23 cellular contexts compared by ENCODE assay signal in genomic region chr19:43610493-43610892, GRCh38. TPM values are rescaled to one million over a fixed set of nuclear protein-coding genes. Genes with fewer than 3 reads are reported as not detected.
DNase-seq lines count a peak whose midpoint lies in the region; ATAC-seq and TF ChIP-seq lines count a peak whose summit lies in the region.
"Had no signal": no experiment of that assay in that cellular context is flagged by ENCODE, and none has a peak within 500 bp of the region (broad histone marks: within the 10 kb centered on the region; RNA-seq: fewer than 3 reads in every experiment).

No MANE protein-coding gene starts in this region.

- DNase-seq in CD8-positive, alpha-beta T cell, result no peak
- peak; percentile 59 for DNase-seq in M059J (ENCODE audit: low read depth)
- DNase-seq in brain microvascular endothelial cell, result peak; percentile 57
- DNase-seq in neural crest cell (ENCODE audit: low read depth, low spot score), result no peak
- DNase-seq in head of caudate nucleus, result no peak
- DNase-seq: activated CD4-positive, alpha-beta T cell treated with anti-CD3 and anti-CD28 coated beads, Interleukin-2, amount 50 U/mL, for 1 hour; activated T-cell treated with anti-CD3 and anti-CD28 coated beads, Interleukin-2, amount 50 U/mL, for 4 hours; amniotic stem cell; BE2C; dermis blood vessel endothelial cell; DMS 273 treated with DMSO at 0.1 percent for 48 hours; GM23248; left ventricle myocardium inferior; NCI-H1105; NCI-H2107; posterior cingulate gyrus; stimulated activated naive B cell treated with anti-CD40 and anti-IgM and Interleukin-4, amounts not matched to agents 10 μg/mL and 1 μg/mL and 100 μg/mL, for 72 hours; trophoblast cell had no signal

- peaks cover 16% of the 10 kb centered on the region for H3K36me3 ChIP-seq in CD8-positive, alpha-beta T cell (ENCODE audit: insufficient read depth, low read length)
- peaks cover 11% of the 10 kb centered on the region for H3K36me3 ChIP-seq in brain microvascular endothelial cell (replicated peaks)

- no peak for TF ChIP-seq CTCF in CD8-positive, alpha-beta T cell (IDR thresholded peaks at IDR 0.05)
- no peak for TF ChIP-seq CTCF in brain microvascular endothelial cell (IDR thresholded peaks at IDR 0.05; ENCODE audit: low read depth, low read length, missing control alignments)
- TF ChIP-seq CTCF in neural crest cell (conservative IDR thresholded peaks at IDR 0.05), result no peak

- intact Hi-C loops in CD8-positive, alpha-beta T cell (cut with DNase I, micrococcal nuclease), result no loop called here
- intact Hi-C loops in head of caudate nucleus (cut with DNase I), result no loop called here

- in situ Hi-C loops in brain microvascular endothelial cell (cut with HindIII; ENCODE audit: low pct_ligation_motif_present, low sequenced_read_pairs), result no loop called here

- H3K9me3 Mint-ChIP-seq in CD8-positive, alpha-beta T cell, result no peaks in the 10 kb centered on the region
- peaks cover 5% of the 10 kb centered on the region for H3K9me3 Mint-ChIP-seq in neural crest cell
- H3K9me3 Mint-ChIP-seq: activated T-cell treated with anti-CD3 and anti-CD28 coated beads, Interleukin-2, amount 50 U/mL, for 4 hours; stimulated activated naive B cell treated with anti-CD40 and anti-IgM and Interleukin-4, amounts not matched to agents 10 μg/mL and 1 μg/mL and 100 μg/mL, for 72 hours had no signal

- H3K4me3 ChIP-seq in CD8-positive, alpha-beta T cell (ENCODE audit: low read depth, low read length), result no peak overlapping the region
- H3K4me3 ChIP-seq in brain microvascular endothelial cell (ENCODE audit: low read depth, low read length), result no peak overlapping the region
- H3K4me3 ChIP-seq: GM23248, left ventricle myocardium inferior had no signal

- H3K27me3 ChIP-seq in CD8-positive, alpha-beta T cell (ENCODE audit: insufficient read depth, low read length), result no peaks in the 10 kb centered on the region
- no peaks in the 10 kb centered on the region for H3K27me3 ChIP-seq in brain microvascular endothelial cell (replicated peaks)
- H3K27me3 ChIP-seq: BE2C had no signal

- H3K27ac ChIP-seq in CD8-positive, alpha-beta T cell (ENCODE audit: low read depth, low read length), result no peak overlapping the region
- H3K27ac ChIP-seq in brain microvascular endothelial cell, result peak overlapping the region; percentile 35
- H3K27ac ChIP-seq: GM23248, KMS-11, left ventricle myocardium inferior had no signal

- H3K36me3 Mint-ChIP-seq in CD8-positive, alpha-beta T cell, result peaks cover 55% of the 10 kb centered on the region
- peaks cover 29% of the 10 kb centered on the region for H3K36me3 Mint-ChIP-seq in neural crest cell (ENCODE audit: low read depth)

- no peaks in the 10 kb centered on the region for H3K9me3 ChIP-seq in CD8-positive, alpha-beta T cell (ENCODE audit: low read length)
- H3K9me3 ChIP-seq: BE2C, left ventricle myocardium inferior had no signal

- POLR2A ChIA-PET in CD8-positive, alpha-beta T cell (lab: Charles Lee), result no interaction called here

- ATAC-seq in CD8-positive, alpha-beta T cell, result no peak
- no peak for ATAC-seq in HG03097 (IDR thresholded peaks at IDR 0.05; ENCODE audit: low FRiP score, unreplicated experiment)
- ATAC-seq in HG03469 (IDR thresholded peaks at IDR 0.05; ENCODE audit: unreplicated experiment), result no peak
- no peak for ATAC-seq in GM18873 (IDR thresholded peaks at IDR 0.05; ENCODE audit: low FRiP score, unreplicated experiment)
- ATAC-seq: activated T-cell treated with anti-CD3 and anti-CD28 coated beads, Interleukin-2, amount 50 U/mL, for 4 hours; esophagus mucosa; stimulated activated naive B cell treated with anti-CD40 and anti-IgM and Interleukin-4, amounts not matched to agents 10 μg/mL and 1 μg/mL and 100 μg/mL, for 72 hours had no signal

- CTCF ChIA-PET in CD8-positive, alpha-beta T cell (lab: Charles Lee), result no interaction called here

- H3K27me3 Mint-ChIP-seq in CD8-positive, alpha-beta T cell (ENCODE audit: low read depth), result no peaks in the 10 kb centered on the region
- no peaks in the 10 kb centered on the region for H3K27me3 Mint-ChIP-seq in neural crest cell (ENCODE audit: low read depth)
- H3K27me3 Mint-ChIP-seq: stimulated activated naive B cell treated with anti-CD40 and anti-IgM and Interleukin-4, amounts not matched to agents 10 μg/mL and 1 μg/mL and 100 μg/mL, for 72 hours had no signal

- peak overlapping the region; percentile 56 for H3K27ac Mint-ChIP-seq in CD8-positive, alpha-beta T cell
- peak overlapping the region; percentile 93 for H3K27ac Mint-ChIP-seq in neural crest cell (ENCODE audit: unreplicated experiment)
- H3K27ac Mint-ChIP-seq: stimulated activated naive B cell treated with anti-CD40 and anti-IgM and Interleukin-4, amounts not matched to agents 10 μg/mL and 1 μg/mL and 100 μg/mL, for 72 hours had no signal

- no peaks in the 10 kb centered on the region for H3K4me1 ChIP-seq in CD8-positive, alpha-beta T cell (ENCODE audit: insufficient read depth, low read length)
- H3K4me1 ChIP-seq: BE2C, left ventricle myocardium inferior had no signal

- no peak overlapping the region for H3K4me3 Mint-ChIP-seq in CD8-positive, alpha-beta T cell
- H3K4me3 Mint-ChIP-seq in neural crest cell, result peak overlapping the region; percentile 31
- H3K4me3 Mint-ChIP-seq: activated T-cell treated with anti-CD3 and anti-CD28 coated beads, Interleukin-2, amount 50 U/mL, for 4 hours; stimulated activated naive B cell treated with anti-CD40 and anti-IgM and Interleukin-4, amounts not matched to agents 10 μg/mL and 1 μg/mL and 100 μg/mL, for 72 hours had no signal

- H3K4me1 Mint-ChIP-seq in CD8-positive, alpha-beta T cell (ENCODE audit: low read depth), result peaks cover 39% of the 10 kb centered on the region
- H3K4me1 Mint-ChIP-seq in neural crest cell, result peaks cover 9% of the 10 kb centered on the region

RNA-seq across cellular contexts. Expression of gene SRRM5, which starts 1.4 kb away (rescaled TPM):
- total RNA-seq in CD8-positive, alpha-beta T cell, result under 1 TPM; 0.16 to 0.31 TPM
- 0.05 and 0.30 TPM in 2 replicates for total RNA-seq in M059J (2014; rRNA removed; shearing (Covaris generic))
- total RNA-seq in neural crest cell, result 0.41 and 0.51 TPM in 2 replicates
- total RNA-seq: GM23248 had no signal

RNA-seq across cellular contexts. Expression of gene ZNF428, which starts 8.9 kb away (rescaled TPM):
- total RNA-seq in CD8-positive, alpha-beta T cell, result 10 to 100 TPM; 31.8 to 33.3 TPM
- 36.2 and 45.0 TPM in 2 replicates for total RNA-seq in M059J (2014; rRNA removed; shearing (Covaris generic))
- 114 and 117 TPM in 2 replicates for total RNA-seq in neural crest cell

RNA-seq across cellular contexts. Expression of gene ZNF576, which starts 14.1 kb away (rescaled TPM):
- total RNA-seq in CD8-positive, alpha-beta T cell, result 1 to 10 TPM; 4.9 to 5.2 TPM
- 15.5 and 16.3 TPM in 2 replicates for total RNA-seq in M059J (2014; rRNA removed; shearing (Covaris generic))
- 18.3 and 19.7 TPM in 2 replicates for total RNA-seq in neural crest cell

RNA-seq across cellular contexts. Expression of gene IRGQ, which starts 14.6 kb away (rescaled TPM):
- total RNA-seq in CD8-positive, alpha-beta T cell, result 10 to 100 TPM; 25.5 to 26.5 TPM
- total RNA-seq in M059J (2014; rRNA removed; shearing (Covaris generic)), result 16.2 and 26.6 TPM in 2 replicates
- 52.9 and 53.5 TPM in 2 replicates for total RNA-seq in neural crest cell

RNA-seq across cellular contexts. Expression of gene CADM4, which starts 29.2 kb away (rescaled TPM):
- total RNA-seq in CD8-positive, alpha-beta T cell, result under 1 TPM in 1 of 2 experiments, not detected in 1; 0.19 TPM
- 1.5 and 4.0 TPM in 2 replicates for total RNA-seq in M059J (2014; rRNA removed; shearing (Covaris generic))
- total RNA-seq in neural crest cell, result 74.4 and 78.5 TPM in 2 replicates

Comparison
In these comparisons a context has a peak if more than half of its experiments do, and no peak if none do; other contexts are left out.
1. DNase-seq: peak in M059J (single experiment) and brain microvascular endothelial cell (single experiment); none in CD8-positive, alpha-beta T cell (0 of 7), neural crest cell (single experiment) and head of caudate nucleus (0 of 42).